In genomic region chr1:204494281-204495077, GRCh38 we compare ENCODE assay signal across 8 cellular contexts. TPM values are rescaled to one million over a fixed set of nuclear protein-coding genes. Genes with fewer than 3 reads are reported as not detected.
A peak's percentile ranks its signal among the peaks of the same experiment; 100 is the strongest.
DNase-seq lines count a peak whose midpoint lies in the region; ATAC-seq and TF ChIP-seq lines count a peak whose summit lies in the region.

TSS of gene PIK3C2B (minus strand) at chr1:204494805. CDS start at chr1:204469802, 25,003 bp downstream.

- no peaks in the 10 kb centered on the region for H3K27me3 ChIP-seq in left ventricle myocardium inferior (ENCODE audit: low read depth)
- H3K27me3 ChIP-seq in psoas muscle (ENCODE audit: insufficient read depth in 3 of 3, low read length in 2 of 3): no peaks in the 10 kb centered on the region

- DNase-seq in NCI-H1417 (lab: John Stamatoyannopoulos, UW): peak; percentile 95 to 99 (median 96)
- peak; percentile 31 to 80 (median 52) for DNase-seq in T-helper 1 cell
- DNase-seq in amygdala (lab: John Stamatoyannopoulos, UW): peak in 52 of 56 donors; percentile 48 to 93 (median 80)
- peak; percentile 85 for DNase-seq in left ventricle myocardium inferior
- peak; percentile 84 to 93 for DNase-seq in psoas muscle
- no peak for DNase-seq in cortex of kidney (lab: John Stamatoyannopoulos, UW)

- H3K9me3 ChIP-seq in left ventricle myocardium inferior (replicated peaks): no peaks in the 10 kb centered on the region
- H3K9me3 ChIP-seq in psoas muscle: no peaks in the 10 kb centered on the region

- TF ChIP-seq POLR2A in GM15510 (IDR thresholded peaks at IDR 0.05; ENCODE audit: borderline replicate concordance, extremely low read depth, insufficient read length): peak; percentile 91

- H3K27ac ChIP-seq in left ventricle myocardium inferior (replicated peaks) (peak within 1 kb of the TSS; percentile 98), psoas muscle (peak within 1 kb of the TSS; percentile 79)

- peaks cover 62% of the 10 kb centered on the region for H3K4me1 ChIP-seq in left ventricle myocardium inferior
- peaks cover 20% of the 10 kb centered on the region for H3K4me1 ChIP-seq in psoas muscle

- ATAC-seq in HG02763 (IDR thresholded peaks at IDR 0.05; ENCODE audit: unreplicated experiment): peak; percentile 77
- peak; percentile 97 to 98 (median 97) for ATAC-seq in psoas muscle

- intact Hi-C loops in left ventricle myocardium inferior (cut with micrococcal nuclease): no loop called here
- intact Hi-C loops in psoas muscle (cut with DNase I): loop anchor here in 1 of 2 donors (2.0 kb wide), 1 partner anchor 48 kb away; no protein-coding TSS in a partner anchor

- no peaks in the 10 kb centered on the region for H3K36me3 ChIP-seq in left ventricle myocardium inferior
- no peaks in the 10 kb centered on the region for H3K36me3 ChIP-seq in psoas muscle (ENCODE audit: insufficient read depth in 1 of 2, low read depth in 1 of 2)

- TF ChIP-seq CTCF in left ventricle myocardium inferior (IDR thresholded peaks at IDR 0.05; ENCODE audit: borderline replicate concordance): peak; percentile 81
- TF ChIP-seq CTCF in psoas muscle (IDR thresholded peaks at IDR 0.05): peak; percentile 73

- peak within 1 kb of the TSS; percentile 87 for H3K4me3 ChIP-seq in left ventricle myocardium inferior
- peak within 1 kb of the TSS; percentile 87 for H3K4me3 ChIP-seq in psoas muscle

- 0% methylated on average over 56 to 69 of the region's 69 CpGs for WGBS in psoas muscle, 3 donors

RNA-seq across cellular contexts. Expression of gene PIK3C2B, which starts in this region (rescaled TPM):
- total RNA-seq in left ventricle myocardium inferior (18.5 TPM), psoas muscle (10 to 100 TPM in 3 of 4 donors, 1 to 10 TPM in 1; 8.2 to 20.9 (median 13.9) TPM)
- polyA plus RNA-seq in psoas muscle: 1 to 10 TPM; 1.9 to 3.9 (median 1.9) TPM
